ENCODE assay signal across 14 cellular contexts in genomic region chr11:80872116-80872728, GRCh38.
"Had no signal": no experiment of that assay in that cellular context is flagged by ENCODE, and none has a peak within 500 bp of the region (broad histone marks: within the 10 kb centered on the region; RNA-seq: fewer than 3 reads in every experiment).

No MANE protein-coding gene starts in this region.

- H3K27me3 Mint-ChIP-seq: activated naive CD4-positive, alpha-beta T cell treated with anti-CD3 and anti-CD28 coated beads, Interleukin-2, amount 50 U/mL, for 24 hours; naive B cell; stimulated activated naive CD8-positive, alpha-beta T cell treated with anti-CD3 and anti-CD28 coated beads, Interleukin-15, amount 100 ng/mL, for 72 hours had no signal

- H3K4me1 Mint-ChIP-seq: activated naive CD4-positive, alpha-beta T cell treated with anti-CD3 and anti-CD28 coated beads, Interleukin-2, amount 50 U/mL, for 24 hours; endodermal cell; naive B cell; stimulated activated naive CD8-positive, alpha-beta T cell treated with anti-CD3 and anti-CD28 coated beads, Interleukin-15, amount 100 ng/mL, for 72 hours had no signal

- ATAC-seq: esophagus mucosa; left cardiac atrium; pancreas; stimulated activated naive CD8-positive, alpha-beta T cell treated with anti-CD3 and anti-CD28 coated beads, Interleukin-15, amount 100 ng/mL, for 72 hours had no signal

- H3K36me3 Mint-ChIP-seq: activated naive CD4-positive, alpha-beta T cell treated with anti-CD3 and anti-CD28 coated beads, Interleukin-2, amount 50 U/mL, for 24 hours; naive B cell had no signal

- H3K4me3 Mint-ChIP-seq: activated naive CD4-positive, alpha-beta T cell treated with anti-CD3 and anti-CD28 coated beads, Interleukin-2, amount 50 U/mL, for 24 hours; endodermal cell; naive B cell; stimulated activated naive CD8-positive, alpha-beta T cell treated with anti-CD3 and anti-CD28 coated beads, Interleukin-15, amount 100 ng/mL, for 72 hours had no signal

- H3K27ac Mint-ChIP-seq: activated naive CD4-positive, alpha-beta T cell treated with anti-CD3 and anti-CD28 coated beads, Interleukin-2, amount 50 U/mL, for 24 hours; endodermal cell; naive B cell; stimulated activated naive CD8-positive, alpha-beta T cell treated with anti-CD3 and anti-CD28 coated beads, Interleukin-15, amount 100 ng/mL, for 72 hours had no signal

- DNase-seq: activated CD4-positive, alpha-beta T cell treated with anti-CD3 and anti-CD28 coated beads, Interleukin-2, amount 50 U/mL, for 1 hour; activated T-cell treated with anti-CD3 and anti-CD28 coated beads, Interleukin-2, amount 50 U/mL, for 1 hour; brain microvascular endothelial cell; endodermal cell; glutamatergic neuron; left cardiac atrium; naive B cell; pancreas; stimulated activated CD4-positive, alpha-beta T cell treated with anti-CD3 and anti-CD28 coated beads, Interleukin-15, amount 100 ng/mL, for 24 hours; stimulated activated CD4-positive, alpha-beta T cell treated with anti-CD3 and anti-CD28 coated beads, Interleukin-4, amount 100 ng/mL, for 4 hours; stimulated activated naive CD8-positive, alpha-beta T cell treated with anti-CD3 and anti-CD28 coated beads, Interleukin-15, amount 100 ng/mL, for 72 hours had no signal

- H3K9me3 Mint-ChIP-seq: endodermal cell had no signal

- FAIRE-seq: pancreas, TTC549 had no signal
